17 cellular contexts compared by ENCODE assay signal in genomic region chr14:90587252-90587910, GRCh38.
DNase-seq lines count a peak whose midpoint lies in the region; ATAC-seq and TF ChIP-seq lines count a peak whose summit lies in the region.
"Had no signal": no experiment of that assay in that cellular context is flagged by ENCODE, and none has a peak within 500 bp of the region (broad histone marks: within the 10 kb centered on the region; RNA-seq: fewer than 3 reads in every experiment).

No MANE protein-coding gene starts in this region.

- TF ChIP-seq POLR2A in tibial nerve (IDR thresholded peaks at IDR 0.05), result no peak

- no peaks in the 10 kb centered on the region for H3K9me3 Mint-ChIP-seq in activated T-helper 17 cell treated with anti-CD3 and anti-CD28 coated beads, Interleukin-2, amount 50 U/mL, for 72 hours
- no peaks in the 10 kb centered on the region for H3K9me3 Mint-ChIP-seq in stimulated activated effector memory CD8-positive, alpha-beta T cell treated with anti-CD3 and anti-CD28 coated beads, Interleukin-12 subunit alpha, Interleukin-12 subunit beta, amount 100 ng/mL, for 72 hours
- H3K9me3 Mint-ChIP-seq: CD14-positive monocyte; CD4-positive, alpha-beta memory T cell; H9 had no signal

- H3K36me3 ChIP-seq in H7 (replicated peaks; ENCODE audit: control insufficient read depth, insufficient read depth, low read length), result no peaks in the 10 kb centered on the region
- peaks cover 0 to 31% of the 10 kb centered on the region in 2 donors for H3K36me3 ChIP-seq in psoas muscle (ENCODE audit: insufficient read depth in 1 of 2, low read depth in 1 of 2)
- H3K36me3 ChIP-seq in tibial nerve, result peaks cover 0 to 56% (median 0%) of the 10 kb centered on the region in 3 donors

- peaks cover 4% of the 10 kb centered on the region for H3K4me1 Mint-ChIP-seq in activated T-helper 17 cell treated with anti-CD3 and anti-CD28 coated beads, Interleukin-2, amount 50 U/mL, for 72 hours
- no peaks in the 10 kb centered on the region for H3K4me1 Mint-ChIP-seq in stimulated activated effector memory CD8-positive, alpha-beta T cell treated with anti-CD3 and anti-CD28 coated beads, Interleukin-12 subunit alpha, Interleukin-12 subunit beta, amount 100 ng/mL, for 72 hours
- H3K4me1 Mint-ChIP-seq: CD14-positive monocyte; CD4-positive, alpha-beta memory T cell had no signal

- peaks cover 14% of the 10 kb centered on the region for H3K4me1 ChIP-seq in psoas muscle
- no peaks in the 10 kb centered on the region for H3K4me1 ChIP-seq in tibial nerve
- H3K4me1 ChIP-seq: BLaER1 had no signal

- H3K27me3 ChIP-seq in H7 (ENCODE audit: control insufficient read depth, insufficient read depth, low read length) (no peaks in the 10 kb centered on the region), psoas muscle (ENCODE audit: insufficient read depth in 3 of 3, low read length in 2 of 3) (no peaks in the 10 kb centered on the region), tibial nerve (no peaks in the 10 kb centered on the region)
- H3K27me3 ChIP-seq: BLaER1 had no signal

- no peaks in the 10 kb centered on the region for H3K27me3 Mint-ChIP-seq in activated T-helper 17 cell treated with anti-CD3 and anti-CD28 coated beads, Interleukin-2, amount 50 U/mL, for 72 hours
- H3K27me3 Mint-ChIP-seq: CD4-positive, alpha-beta memory T cell had no signal

- TF ChIP-seq CTCF in psoas muscle (IDR thresholded peaks at IDR 0.05) (no peak), tibial nerve (IDR thresholded peaks at IDR 0.05) (no peak)

- H3K27ac ChIP-seq in psoas muscle (peak overlapping the region; percentile 85), tibial nerve (no peak overlapping the region)
- H3K27ac ChIP-seq: BLaER1, HL-60 had no signal

- no peak for ATAC-seq in activated T-helper 17 cell treated with anti-CD3 and anti-CD28 coated beads, Interleukin-2, amount 50 U/mL, for 72 hours (replicated peaks)
- peak; percentile 9 to 38 (median 12) for ATAC-seq in psoas muscle
- no peak for ATAC-seq in stimulated activated effector memory CD8-positive, alpha-beta T cell treated with anti-CD3 and anti-CD28 coated beads, Interleukin-12 subunit alpha, Interleukin-12 subunit beta, amount 100 ng/mL, for 72 hours

- H3K4me3 ChIP-seq in H7 (ENCODE audit: insufficient read depth, low read depth, low read length), result no peak overlapping the region
- H3K4me3 ChIP-seq in psoas muscle, result no peak overlapping the region
- H3K4me3 ChIP-seq in tibial nerve, result no peak overlapping the region
- H3K4me3 ChIP-seq: BLaER1 had no signal

- intact Hi-C loops in psoas muscle (cut with DNase I), result no loop called here

- peak overlapping the region; percentile 52 for H3K27ac Mint-ChIP-seq in activated T-helper 17 cell treated with anti-CD3 and anti-CD28 coated beads, Interleukin-2, amount 50 U/mL, for 72 hours
- H3K27ac Mint-ChIP-seq in stimulated activated effector memory CD8-positive, alpha-beta T cell treated with anti-CD3 and anti-CD28 coated beads, Interleukin-12 subunit alpha, Interleukin-12 subunit beta, amount 100 ng/mL, for 72 hours, result peak overlapping the region; percentile 15
- H3K27ac Mint-ChIP-seq: CD4-positive, alpha-beta memory T cell had no signal

- H3K9me3 ChIP-seq in psoas muscle, result no peaks in the 10 kb centered on the region
- H3K9me3 ChIP-seq in tibial nerve, result no peaks in the 10 kb centered on the region

- DNase-seq in H7 (peak; percentile 26), psoas muscle (no peak), iPS-NIHi11 (ENCODE audit: low spot score) (no peak), tibial nerve (ENCODE audit: low spot score in 2 of 2) (no peak)
- DNase-seq in stimulated activated effector memory CD8-positive, alpha-beta T cell treated with anti-CD3 and anti-CD28 coated beads, Interleukin-12 subunit alpha, Interleukin-12 subunit beta, amount 100 ng/mL, for 72 hours (ENCODE audit: low spot score in 2 of 2), result no peak
- no peak for DNase-seq in stimulated activated naive CD4-positive, alpha-beta T cell (lab: John Stamatoyannopoulos, UW)
- DNase-seq: 8988T; CD4-positive, alpha-beta memory T cell; DMS153; DMS79; GDM1; GOT3; H9 had no signal

- 54 to 92% (median 76%) methylated on average over 6 of the region's 6 CpGs for WGBS in psoas muscle, 3 donors
- 91 to 93% methylated on average over 6 of the region's 6 CpGs for WGBS in tibial nerve, 2 donors

- no peak overlapping the region for H3K4me3 Mint-ChIP-seq in activated T-helper 17 cell treated with anti-CD3 and anti-CD28 coated beads, Interleukin-2, amount 50 U/mL, for 72 hours
- no peak overlapping the region for H3K4me3 Mint-ChIP-seq in stimulated activated effector memory CD8-positive, alpha-beta T cell treated with anti-CD3 and anti-CD28 coated beads, Interleukin-12 subunit alpha, Interleukin-12 subunit beta, amount 100 ng/mL, for 72 hours
- H3K4me3 Mint-ChIP-seq: CD14-positive monocyte; CD4-positive, alpha-beta memory T cell; H9 had no signal

- H3K36me3 Mint-ChIP-seq in activated T-helper 17 cell treated with anti-CD3 and anti-CD28 coated beads, Interleukin-2, amount 50 U/mL, for 72 hours (ENCODE audit: low read depth), result no peaks in the 10 kb centered on the region
- no peaks in the 10 kb centered on the region for H3K36me3 Mint-ChIP-seq in stimulated activated effector memory CD8-positive, alpha-beta T cell treated with anti-CD3 and anti-CD28 coated beads, Interleukin-12 subunit alpha, Interleukin-12 subunit beta, amount 100 ng/mL, for 72 hours
- H3K36me3 Mint-ChIP-seq: CD4-positive, alpha-beta memory T cell had no signal

- TF ChIP-seq EP300 in tibial nerve (IDR thresholded peaks at IDR 0.05), result no peak

Comparison
In these comparisons a context has a peak if more than half of its experiments do, and no peak if none do; other contexts are left out.
1. ATAC-seq: peak in psoas muscle (4 of 4); none in activated T-helper 17 cell treated with anti-CD3 and anti-CD28 coated beads, Interleukin-2, amount 50 U/mL, for 72 hours (single experiment) and stimulated activated effector memory CD8-positive, alpha-beta T cell treated with anti-CD3 and anti-CD28 coated beads, Interleukin-12 subunit alpha, Interleukin-12 subunit beta, amount 100 ng/mL, for 72 hours (single experiment).